ENCODE assay signal across 23 cellular contexts in genomic region chr2:3195865-3196504, GRCh38.
DNase-seq lines count a peak whose midpoint lies in the region; ATAC-seq, FAIRE-seq and TF ChIP-seq lines count a peak whose summit lies in the region.
"Had no signal": no experiment of that assay in that cellular context is flagged by ENCODE, and none has a peak within 500 bp of the region (broad histone marks: within the 10 kb centered on the region; RNA-seq: fewer than 3 reads in every experiment).

No MANE protein-coding gene starts in this region.

- peaks cover 22% of the 10 kb centered on the region for H3K4me1 Mint-ChIP-seq in CD14-positive monocyte
- no peaks in the 10 kb centered on the region for H3K4me1 Mint-ChIP-seq in astrocyte (ENCODE audit: low read depth, unreplicated experiment)
- peaks cover 35 to 43% of the 10 kb centered on the region in 2 donors for H3K4me1 Mint-ChIP-seq in natural killer cell treated with Interleukin-12 subunit alpha and Interleukin-12 subunit beta and Interleukin-15 and Interleukin-18, amount 100 ng/mL, for 72 hours (ENCODE audit: low read depth in 2 of 2)
- peaks cover 0 to 5% (median 2%) of the 10 kb centered on the region in 4 donors for H3K4me1 Mint-ChIP-seq in naive thymus-derived CD8-positive, alpha-beta T cell

- DNase-seq in CD14-positive monocyte (ENCODE audit: low spot score) (no peak), NOMO-1 (lab: John Stamatoyannopoulos, UW; ENCODE audit: unreplicated experiment in 2 of 2) (peak; percentile 93 to 95), astrocyte (ENCODE audit: low read depth) (peak; percentile 23), transverse colon (no peak), GM12892 (ENCODE audit: insufficient read length) (no peak), HuH-7 (ENCODE audit: low spot score) (no peak)
- peak; percentile 46 for DNase-seq in natural killer cell treated with Interleukin-12 subunit alpha and Interleukin-12 subunit beta and Interleukin-15 and Interleukin-18, amount 100 ng/mL, for 72 hours (ENCODE audit: low spot score)
- DNase-seq in naive thymus-derived CD8-positive, alpha-beta T cell: no peak
- DNase-seq: activated CD4-positive, alpha-beta T cell treated with anti-CD3 and anti-CD28 coated beads, Interleukin-2, amount 50 U/mL, for 1 hour; activated naive CD4-positive, alpha-beta T cell; colonic mucosa; DND-41; foreskin fibroblast; IMR-90; left ventricle myocardium inferior; NCI-H1092; NCI-H524 treated with DMSO at 0.1 percent for 48 hours; right lobe of liver; stimulated activated naive CD8-positive, alpha-beta T cell treated with anti-CD3 and anti-CD28 coated beads, Interleukin-15, Interleukin-2, amounts not matched to agents 100 U/mL and 50 U/mL, for 24 hours had no signal

- H3K4me1 ChIP-seq in astrocyte (ENCODE audit: insufficient read depth, low read length) (peaks cover 7% of the 10 kb centered on the region), transverse colon (no peaks in the 10 kb centered on the region)
- H3K4me1 ChIP-seq: colonic mucosa, right lobe of liver had no signal

- H3K4me3 Mint-ChIP-seq in CD14-positive monocyte: peak overlapping the region in 1 of 2 donors; percentile 57
- no peak overlapping the region for H3K4me3 Mint-ChIP-seq in astrocyte (ENCODE audit: unreplicated experiment)
- H3K4me3 Mint-ChIP-seq in natural killer cell treated with Interleukin-12 subunit alpha and Interleukin-12 subunit beta and Interleukin-15 and Interleukin-18, amount 100 ng/mL, for 72 hours: peak overlapping the region; percentile 40
- H3K4me3 Mint-ChIP-seq in naive thymus-derived CD8-positive, alpha-beta T cell: no peak overlapping the region

- H3K36me3 ChIP-seq in astrocyte (ENCODE audit: insufficient read depth, low read length) (peaks cover 11% of the 10 kb centered on the region), transverse colon (no peaks in the 10 kb centered on the region)

- intact Hi-C loops in CD14-positive monocyte (cut with micrococcal nuclease): no loop called here
- intact Hi-C loops in transverse colon (cut with DNase I; ENCODE audit: low total_unique reads): no loop called here

- H3K36me3 Mint-ChIP-seq in CD14-positive monocyte (peaks cover 47 to 52% of the 10 kb centered on the region in 2 donors), astrocyte (ENCODE audit: low read depth, unreplicated experiment) (peaks cover 13% of the 10 kb centered on the region)
- no peaks in the 10 kb centered on the region for H3K36me3 Mint-ChIP-seq in natural killer cell treated with Interleukin-12 subunit alpha and Interleukin-12 subunit beta and Interleukin-15 and Interleukin-18, amount 100 ng/mL, for 72 hours
- peaks cover 0 to 55% (median 17%) of the 10 kb centered on the region in 3 donors for H3K36me3 Mint-ChIP-seq in naive thymus-derived CD8-positive, alpha-beta T cell

- POLR2A ChIA-PET in naive thymus-derived CD8-positive, alpha-beta T cell (lab: Charles Lee): no interaction called here

- H3K27me3 ChIP-seq in astrocyte (ENCODE audit: insufficient read depth, low read length) (no peaks in the 10 kb centered on the region), transverse colon (no peaks in the 10 kb centered on the region)
- H3K27me3 ChIP-seq: colonic mucosa, right lobe of liver, upper lobe of left lung had no signal

- no peaks in the 10 kb centered on the region for H3K9me3 ChIP-seq in astrocyte (ENCODE audit: insufficient read depth, low read depth, low read length)
- no peaks in the 10 kb centered on the region for H3K9me3 ChIP-seq in transverse colon
- H3K9me3 ChIP-seq: colonic mucosa, left ventricle myocardium inferior, right lobe of liver, upper lobe of left lung had no signal

- H4K20me1 ChIP-seq in astrocyte (ENCODE audit: insufficient read depth, low read length): peaks cover 10% of the 10 kb centered on the region

- TF ChIP-seq EP300 in transverse colon (IDR thresholded peaks at IDR 0.05; ENCODE audit: low read depth): no peak

- TF ChIP-seq POLR2A in transverse colon (IDR thresholded peaks at IDR 0.05) (no peak), GM12892 (IDR thresholded peaks at IDR 0.05; ENCODE audit: low read depth, low read length) (no peak)

- FAIRE-seq in astrocyte (lab: Jason Lieb, UNC): peak; percentile 9
- no peak for FAIRE-seq in GM12892 (lab: Jason Lieb, UNC)
- FAIRE-seq: endothelial cell of umbilical vein, H54, TTC549 had no signal

- no peak overlapping the region for H2AFZ ChIP-seq in astrocyte (ENCODE audit: low read depth, low read length)

- H3K4me2 ChIP-seq in astrocyte (ENCODE audit: low read length): no peak overlapping the region

- H3K79me2 ChIP-seq in astrocyte (ENCODE audit: insufficient read depth, low read length): no peaks in the 10 kb centered on the region

- H3K4me3 ChIP-seq in astrocyte (ENCODE audit: insufficient read depth, low read depth, low read length) (no peak overlapping the region), transverse colon (no peak overlapping the region)
- H3K4me3 ChIP-seq: colonic mucosa, left ventricle myocardium inferior, right lobe of liver, upper lobe of left lung had no signal

- H3K27ac Mint-ChIP-seq in CD14-positive monocyte (peak overlapping the region in 4 of 7 donors; percentile 48 to 55 (median 52)), astrocyte (ENCODE audit: unreplicated experiment) (no peak overlapping the region)
- H3K27ac Mint-ChIP-seq in natural killer cell treated with Interleukin-12 subunit alpha and Interleukin-12 subunit beta and Interleukin-15 and Interleukin-18, amount 100 ng/mL, for 72 hours: peak overlapping the region; percentile 30 to 79
- H3K27ac Mint-ChIP-seq in naive thymus-derived CD8-positive, alpha-beta T cell: peak overlapping the region in 1 of 10 donors; percentile 52

- peaks cover 0 to 3% (median 0%) of the 10 kb centered on the region in 7 donors for H3K9me3 Mint-ChIP-seq in CD14-positive monocyte
- H3K9me3 Mint-ChIP-seq in astrocyte (ENCODE audit: unreplicated experiment): no peaks in the 10 kb centered on the region
- H3K9me3 Mint-ChIP-seq in natural killer cell treated with Interleukin-12 subunit alpha and Interleukin-12 subunit beta and Interleukin-15 and Interleukin-18, amount 100 ng/mL, for 72 hours: no peaks in the 10 kb centered on the region
- no peaks in the 10 kb centered on the region for H3K9me3 Mint-ChIP-seq in naive thymus-derived CD8-positive, alpha-beta T cell

- peak; percentile 64 for ATAC-seq in natural killer cell treated with Interleukin-12 subunit alpha and Interleukin-12 subunit beta and Interleukin-15 and Interleukin-18, amount 100 ng/mL, for 72 hours
- ATAC-seq in naive thymus-derived CD8-positive, alpha-beta T cell: no peak
- ATAC-seq: stimulated activated naive CD8-positive, alpha-beta T cell treated with anti-CD3 and anti-CD28 coated beads, Interleukin-15, Interleukin-2, amounts not matched to agents 100 U/mL and 50 U/mL, for 24 hours had no signal

- 76 to 78% methylated on average over 4 to 15 of the region's 15 CpGs for WGBS in transverse colon (ENCODE audit: low coverage in 1 of 2), 2 donors

- H3K27me3 Mint-ChIP-seq in CD14-positive monocyte (ENCODE audit: low read depth in 3 of 3) (peaks cover 0 to 2% (median 0%) of the 10 kb centered on the region in 3 donors), astrocyte (ENCODE audit: low read depth, unreplicated experiment) (no peaks in the 10 kb centered on the region)
- H3K27me3 Mint-ChIP-seq in natural killer cell treated with Interleukin-12 subunit alpha and Interleukin-12 subunit beta and Interleukin-15 and Interleukin-18, amount 100 ng/mL, for 72 hours: no peaks in the 10 kb centered on the region
- H3K27me3 Mint-ChIP-seq in naive thymus-derived CD8-positive, alpha-beta T cell: no peaks in the 10 kb centered on the region

- no peak overlapping the region for H3K27ac ChIP-seq in astrocyte (ENCODE audit: low read depth, low read length)
- H3K27ac ChIP-seq in transverse colon: no peak overlapping the region
- H3K27ac ChIP-seq: colonic mucosa, left ventricle myocardium inferior, right lobe of liver, upper lobe of left lung had no signal

- no peak overlapping the region for H3K9ac ChIP-seq in astrocyte (ENCODE audit: low read length)

- in situ Hi-C loops in transverse colon (cut with MboI; ENCODE audit: low pct_ligation_motif_present in 1 of 4, low pct_unique_long_range_greater_than_20kb in 1 of 4, low sequenced_read_pairs in 3 of 4): no loop called here

- TF ChIP-seq CTCF in CD14-positive monocyte (IDR thresholded peaks at IDR 0.05): no peak
- no peak for TF ChIP-seq CTCF in astrocyte (IDR thresholded peaks at IDR 0.05; ENCODE audit: insufficient read depth, low read depth, low read length)
- no peak for TF ChIP-seq CTCF in transverse colon (IDR thresholded peaks at IDR 0.05)

Comparison
In these comparisons a context has a peak if more than half of its experiments do, and no peak if none do; other contexts are left out.
1. DNase-seq: peak in NOMO-1 (2 of 2), astrocyte (single experiment) and natural killer cell treated with Interleukin-12 subunit alpha and Interleukin-12 subunit beta and Interleukin-15 and Interleukin-18, amount 100 ng/mL, for 72 hours (single experiment); none in CD14-positive monocyte (single experiment), naive thymus-derived CD8-positive, alpha-beta T cell (0 of 10), transverse colon (single experiment), GM12892 (single experiment) and HuH-7 (single experiment).
2. ATAC-seq: peak in natural killer cell treated with Interleukin-12 subunit alpha and Interleukin-12 subunit beta and Interleukin-15 and Interleukin-18, amount 100 ng/mL, for 72 hours (2 of 2); none in naive thymus-derived CD8-positive, alpha-beta T cell (0 of 2).